Comparison of ENCODE assay signal across 8 cellular contexts in the genomic region with DNA sequence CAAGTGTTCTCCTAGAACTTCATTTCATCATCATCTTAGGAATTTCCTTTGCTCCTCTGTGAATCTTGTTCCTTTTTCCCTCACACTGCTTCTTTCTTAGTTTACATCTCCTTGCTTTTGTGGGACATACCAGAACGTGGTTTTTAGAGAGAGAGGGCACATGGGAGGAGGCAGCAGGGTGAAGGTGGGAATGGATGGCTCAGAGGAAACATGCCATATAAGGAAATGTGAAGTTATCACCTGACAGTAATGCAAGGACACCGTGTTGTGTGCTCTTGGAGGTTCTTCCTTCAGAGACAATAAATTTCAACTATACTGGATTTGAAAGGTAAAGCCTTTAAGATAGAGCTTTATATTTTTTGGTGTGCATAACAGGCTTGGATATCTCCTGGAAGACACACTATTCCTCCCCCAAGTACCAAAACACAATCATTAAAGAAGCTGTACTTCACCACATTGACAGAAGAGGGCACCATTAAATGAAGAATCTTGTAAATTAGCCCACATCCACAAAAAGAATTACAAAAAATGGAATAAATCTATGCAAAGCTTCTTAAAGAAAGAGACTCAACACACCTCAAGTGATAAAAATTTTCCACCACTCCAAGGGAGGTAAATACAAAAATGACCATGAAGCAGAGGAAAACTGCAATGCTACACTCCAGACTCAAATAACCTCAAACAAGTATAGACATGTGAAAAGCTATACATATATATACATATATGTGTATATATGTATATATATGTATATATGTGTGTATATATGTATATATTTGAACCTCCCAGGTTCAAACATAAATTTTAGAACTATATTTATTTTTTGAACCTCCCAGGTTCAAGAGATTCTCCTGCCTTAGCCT. TPM values are rescaled to one million over a fixed set of nuclear protein-coding genes. Genes with fewer than 3 reads are reported as not detected.
DNase-seq lines count a peak whose midpoint lies in the region; ATAC-seq and TF ChIP-seq lines count a peak whose summit lies in the region.

No MANE protein-coding gene starts in this region.

- no peak overlapping the region for H3K4me3 ChIP-seq in heart right ventricle

- intact Hi-C loops in heart right ventricle (cut with DNase I): loop anchor here in 8 of 10 donors (1.0 to 10.0 kb wide), 4 partner anchors 30 to 54 kb away; no protein-coding TSS in a partner anchor
- intact Hi-C loops in Right ventricle myocardium superior (cut with DNase I): loop anchor here (10.0 kb wide), 1 partner anchor 562 kb away; a partner anchor contains a TSS

- ATAC-seq in heart right ventricle (no peak), Right ventricle myocardium superior (ENCODE audit: poor library complexity) (no peak), GM21447 (IDR thresholded peaks at IDR 0.05; ENCODE audit: unreplicated experiment) (no peak), HG03460 (IDR thresholded peaks at IDR 0.05; ENCODE audit: unreplicated experiment) (no peak), HG03039 (IDR thresholded peaks at IDR 0.05; ENCODE audit: unreplicated experiment) (no peak)

- H3K27me3 Mint-ChIP-seq in neural crest cell (ENCODE audit: low read depth): no peaks in the 10 kb centered on the region

- H3K4me3 Mint-ChIP-seq in neural crest cell: no peak overlapping the region

- H3K9me3 Mint-ChIP-seq in neural crest cell: peaks cover 2% of the 10 kb centered on the region

- no peaks in the 10 kb centered on the region for H3K36me3 ChIP-seq in heart right ventricle

- peaks cover 3% of the 10 kb centered on the region for H3K36me3 Mint-ChIP-seq in neural crest cell (ENCODE audit: low read depth)

- DNase-seq in heart right ventricle (no peak), Right ventricle myocardium superior (no peak), NCI-H460 (ENCODE audit: extremely low read depth, low read depth) (peak; percentile 6), dedifferentiated amniotic fluid mesenchymal stem cell (ENCODE audit: extremely low spot score) (peak; percentile 20), neural crest cell (ENCODE audit: low read depth, low spot score) (no peak)

- TF ChIP-seq CTCF in heart right ventricle (IDR thresholded peaks at IDR 0.05) (peak; percentile 27 to 74 (median 63)), neural crest cell (conservative IDR thresholded peaks at IDR 0.05) (peak; percentile 68)

- H3K27me3 ChIP-seq in heart right ventricle: no peaks in the 10 kb centered on the region

- 41 to 45% methylated on average over 2 of the region's 2 CpGs for WGBS in heart right ventricle, 2 donors

- peak overlapping the region; percentile 73 for H3K27ac Mint-ChIP-seq in neural crest cell (ENCODE audit: unreplicated experiment)

- no peaks in the 10 kb centered on the region for H3K9me3 ChIP-seq in heart right ventricle

- H3K27ac ChIP-seq in heart right ventricle: no peak overlapping the region

- no peaks in the 10 kb centered on the region for H3K4me1 Mint-ChIP-seq in neural crest cell

- peaks cover 0 to 2% (median 0%) of the 10 kb centered on the region in 9 donors for H3K4me1 ChIP-seq in heart right ventricle

RNA-seq across cellular contexts. Expression of a gene that starts 26.1 kb away (rescaled TPM):
- total RNA-seq in heart right ventricle: 1 to 10 TPM; 3.5 to 7.4 (median 5.6) TPM
- polyA plus RNA-seq in heart right ventricle: 10 to 100 TPM in 1 of 2 donors, under 1 TPM in 1; 0.44 to 17.8 TPM
- total RNA-seq in Right ventricle myocardium superior: 3.1 TPM
- 62.6 and 86.2 TPM in 2 replicates for total RNA-seq in NCI-H460 (2014; rRNA removed; shearing (Covaris generic))
- polyA plus RNA-seq in NCI-H460 (2014; cell fraction: nucleus; rRNA removed): 155 and 166 TPM in 2 replicates
- 32.2 and 37.4 TPM in 2 replicates for total RNA-seq in neural crest cell

Comparison
In these comparisons a context has a peak if more than half of its experiments do, and no peak if none do; other contexts are left out.
1. DNase-seq: peak in NCI-H460 (single experiment) and dedifferentiated amniotic fluid mesenchymal stem cell (single experiment); none in heart right ventricle (0 of 2), Right ventricle myocardium superior (single experiment) and neural crest cell (single experiment).